In the genomic region with DNA sequence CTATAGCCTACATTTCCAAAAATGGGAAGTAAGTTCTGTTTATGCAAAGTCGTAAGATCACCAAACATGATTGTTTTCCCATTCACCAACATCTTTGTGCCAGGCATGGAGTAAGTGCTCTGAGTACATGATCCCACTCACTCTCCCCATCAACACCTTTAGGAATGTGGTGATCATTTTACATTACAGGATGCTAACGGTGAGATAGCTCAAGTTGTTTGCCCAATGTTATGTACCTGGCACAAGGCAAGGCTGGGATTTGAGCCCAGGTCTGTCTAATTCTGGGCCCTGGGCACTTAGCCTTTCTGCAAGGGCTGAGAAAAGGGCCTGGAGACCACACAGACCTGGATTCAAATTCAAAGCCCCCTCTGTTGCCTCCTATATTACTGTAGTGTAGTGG, we compare ENCODE assay signal across 1 cellular context.
TF ChIP-seq lines count a peak whose summit lies in the region.

No MANE protein-coding gene starts in this region.

TF ChIP-seq in IMR-90, 13 proteins besides CTCF, POLR2A, EP300 and RAD21 (continued from another document):
- TF ChIP-seq RCOR1 (IDR thresholded peaks at IDR 0.05; ENCODE audit: insufficient replicate concordance, low read length) (no peak), CEBPB (IDR thresholded peaks at IDR 0.05; ENCODE audit: low read depth, low read length) (no peak)
TF ChIP-seq in IMR-90: peak in this region for 0.
